ENCODE assay signal across 8 cellular contexts in the genomic region with DNA sequence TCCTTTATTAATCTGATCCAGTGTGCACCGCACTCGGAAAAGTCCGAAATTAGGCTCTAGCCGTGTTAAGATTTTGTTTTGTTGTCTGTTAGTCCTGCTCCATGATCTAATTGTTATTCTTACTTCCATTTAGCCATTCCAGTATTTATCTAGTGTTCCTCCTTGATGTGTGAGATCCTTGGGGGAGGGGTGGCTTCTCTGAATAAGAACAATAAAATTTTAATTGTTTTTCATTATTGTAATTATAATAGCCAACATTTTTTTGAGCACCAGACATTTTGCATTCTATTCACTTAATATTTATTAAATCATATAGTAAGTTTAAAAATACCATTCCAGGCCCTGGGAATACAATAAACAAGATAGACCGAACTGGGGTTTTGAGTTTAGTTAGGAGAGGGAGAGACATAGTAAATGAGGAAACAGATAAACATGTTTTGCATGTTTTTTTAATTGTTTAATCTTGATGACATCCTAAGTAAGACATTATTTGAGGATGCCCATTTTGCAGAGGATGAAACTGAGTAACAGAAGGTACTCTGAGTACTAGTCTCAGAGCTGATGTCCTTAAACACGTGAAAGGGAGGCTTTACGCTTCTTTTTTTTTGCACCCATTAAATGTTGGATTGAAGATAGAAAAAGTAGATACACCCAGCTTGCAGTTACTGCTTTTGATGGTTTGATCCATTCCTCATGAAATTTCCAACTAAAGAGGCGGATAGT. TPM values are rescaled to one million over a fixed set of nuclear protein-coding genes. Genes with fewer than 3 reads are reported as not detected.
DNase-seq lines count a peak whose midpoint lies in the region; ATAC-seq and TF ChIP-seq lines count a peak whose summit lies in the region.

No MANE protein-coding gene starts in this region.

- peak; percentile 11 for DNase-seq in A673 (ENCODE audit: low spot score)
- DNase-seq in HL-60 (ENCODE audit: low read depth in 1 of 2, low spot score in 1 of 2) = no peak
- DNase-seq in brain microvascular endothelial cell = no peak
- DNase-seq in SK-N-DZ (ENCODE audit: low spot score) = no peak
- no peak for DNase-seq in posterior vena cava (ENCODE audit: low spot score)
- no peak for DNase-seq in NCI-H2029 (lab: John Stamatoyannopoulos, UW)

- intact Hi-C loops in A673 (cut with micrococcal nuclease; ENCODE audit: unreplicated experiment) = no loop called here
- intact Hi-C loops in posterior vena cava (cut with DNase I) = no loop called here

- H3K4me3 ChIP-seq in A673 (ENCODE audit: low read depth, low read length, poor library complexity, severe bottlenecking) (peak overlapping the region; percentile 93), HL-60 (replicated peaks; ENCODE audit: insufficient read depth, low read length) (peak overlapping the region; percentile 84), brain microvascular endothelial cell (ENCODE audit: low read depth, low read length) (peak overlapping the region; percentile 76), mononuclear cell (ENCODE audit: low read length) (peak overlapping the region; percentile 78)

- in situ Hi-C loops in brain microvascular endothelial cell (cut with HindIII; ENCODE audit: low pct_ligation_motif_present, low sequenced_read_pairs) = no loop called here

- CTCF ChIA-PET in A673 (lab: Charles Lee) = no interaction called here

- H3K27me3 ChIP-seq in A673 (replicated peaks; ENCODE audit: insufficient read depth, low read depth, low read length, poor library complexity) (no peaks in the 10 kb centered on the region), HL-60 (ENCODE audit: insufficient read depth, poor library complexity, severe bottlenecking) (no peaks in the 10 kb centered on the region), brain microvascular endothelial cell (replicated peaks) (no peaks in the 10 kb centered on the region), mononuclear cell (ENCODE audit: insufficient read depth, low read length) (no peaks in the 10 kb centered on the region)

- H3K27ac ChIP-seq in A673 (ENCODE audit: low read depth, low read length, poor library complexity, severe bottlenecking) = peak overlapping the region; percentile 85
- H3K27ac ChIP-seq in HL-60 (replicated peaks) = peak overlapping the region; percentile 69; the same call in 1 of the 2 replicates
- no peak overlapping the region for H3K27ac ChIP-seq in brain microvascular endothelial cell

- no peak for ATAC-seq in HG03439 (IDR thresholded peaks at IDR 0.05; ENCODE audit: unreplicated experiment)

- no peak for TF ChIP-seq CTCF in A673 (conservative IDR thresholded peaks at IDR 0.05; ENCODE audit: low read depth, low read length)
- TF ChIP-seq CTCF in HL-60 (IDR thresholded peaks at IDR 0.05; ENCODE audit: insufficient read depth, low read length) = no peak
- TF ChIP-seq CTCF in brain microvascular endothelial cell (IDR thresholded peaks at IDR 0.05; ENCODE audit: low read depth, low read length, missing control alignments) = no peak

- H3K9me3 ChIP-seq in A673 (ENCODE audit: low read depth, low read length, poor library complexity, severe bottlenecking) (no peaks in the 10 kb centered on the region), mononuclear cell (ENCODE audit: low read depth, low read length) (no peaks in the 10 kb centered on the region)

- H3K4me1 ChIP-seq in A673 (ENCODE audit: insufficient read depth, low read length, poor library complexity, severe bottlenecking) = peaks cover 6% of the 10 kb centered on the region
- H3K4me1 ChIP-seq in mononuclear cell (ENCODE audit: insufficient read depth, low read length) = peaks cover 23% of the 10 kb centered on the region

- POLR2A ChIA-PET in A673 (lab: Charles Lee; ENCODE audit: low non-redundant PET) = interaction anchor here (1.1 kb wide), 1 partner anchor 148 kb away, joined by 3 read pairs; no protein-coding TSS in a partner anchor

- no peaks in the 10 kb centered on the region for H3K36me3 ChIP-seq in A673 (ENCODE audit: insufficient read depth, low read length, poor library complexity, severe bottlenecking)
- no peaks in the 10 kb centered on the region for H3K36me3 ChIP-seq in brain microvascular endothelial cell (replicated peaks)

- BruUV-seq in A673 (replicated peaks; lab: Mats Ljungman, UMichigan) = TSS peak; percentile 59

RNA-seq across cellular contexts. Expression of a gene that starts 1.2 kb away (rescaled TPM):
- 13.1 and 15.2 TPM in 2 replicates for total RNA-seq in A673 (2021)
- 8.9 TPM for total RNA-seq in mononuclear cell
- polyA plus RNA-seq in SK-N-DZ (2014; cell fraction: cytosol; rRNA removed) = 19.0 and 21.5 TPM in 2 replicates
- polyA plus RNA-seq in SK-N-DZ (2014; cell fraction: nucleus; rRNA removed) = 24.4 and 43.8 TPM in 2 replicates
- total RNA-seq in posterior vena cava = 10 to 100 TPM; 11.0 to 12.0 TPM

RNA-seq across cellular contexts. Expression of a gene that starts 47.5 kb away (rescaled TPM):
- total RNA-seq in A673 (2021) = 4.4 and 7.5 TPM in 2 replicates
- total RNA-seq in mononuclear cell = 2.9 TPM
- 19.9 and 21.6 TPM in 2 replicates for polyA plus RNA-seq in SK-N-DZ (2014; cell fraction: cytosol; rRNA removed)
- 13.3 and 15.6 TPM in 2 replicates for polyA plus RNA-seq in SK-N-DZ (2014; cell fraction: nucleus; rRNA removed)
- total RNA-seq in posterior vena cava = 10 to 100 TPM; 40.1 to 44.7 TPM
